1 cellular context compared by ENCODE assay signal in genomic region chr3:61875073-61875472, GRCh38.
TF ChIP-seq lines count a peak whose summit lies in the region.

No MANE protein-coding gene starts in this region.

TF ChIP-seq in SK-N-SH treated with all-trans-retinoic acid at 6 μM for 48 hours, 23 proteins besides CTCF, POLR2A, EP300 and RAD21 (continued from another document):
- TF ChIP-seq BACH2 (CRISPR knock-in tag; IDR thresholded peaks at IDR 0.05; ENCODE audit: borderline replicate concordance) (no peak), TOX (CRISPR knock-in tag; IDR thresholded peaks at IDR 0.05; ENCODE audit: borderline replicate concordance) (no peak), OSR1 (CRISPR knock-in tag; IDR thresholded peaks at IDR 0.05) (no peak)
TF ChIP-seq in SK-N-SH treated with all-trans-retinoic acid at 6 μM for 48 hours: peak in this region for 0.
